In the genomic region with DNA sequence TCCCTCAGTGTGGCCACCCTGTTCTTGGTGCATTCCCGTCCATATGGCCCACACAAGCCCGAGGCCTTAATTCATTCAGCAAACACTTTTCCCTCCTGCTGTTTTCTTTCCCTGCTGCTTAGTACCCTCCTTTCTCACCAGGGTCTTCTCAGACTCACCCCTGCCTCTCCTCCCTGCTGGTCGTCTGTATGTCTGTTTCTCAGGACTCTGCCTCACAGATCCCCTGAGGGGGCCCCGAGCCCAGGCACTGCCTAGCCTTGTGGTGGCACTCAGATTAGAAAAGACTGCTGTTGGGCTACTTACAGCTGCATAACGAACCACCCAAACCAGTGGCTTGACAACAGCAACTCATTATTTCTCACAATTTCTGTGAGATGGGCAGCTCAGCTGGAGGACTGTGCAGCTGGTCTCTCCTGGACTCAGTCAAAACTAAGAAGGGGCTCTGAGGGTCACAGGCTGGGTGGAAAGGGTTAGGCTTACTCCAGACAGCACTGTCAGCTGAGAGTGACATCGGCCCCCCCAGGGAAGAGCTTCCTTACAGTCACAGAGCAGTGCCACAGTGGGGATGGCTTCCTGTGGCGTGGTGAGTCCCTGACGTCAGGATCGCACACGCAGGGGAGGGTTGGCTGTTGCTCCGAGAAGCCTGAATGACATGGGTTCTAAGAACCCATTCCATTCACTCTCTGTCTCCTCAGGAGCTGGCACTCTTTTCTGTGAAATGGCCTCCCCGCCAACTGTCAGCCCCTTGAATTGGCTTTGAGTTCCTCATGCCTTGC, we compare ENCODE assay signal across 25 cellular contexts.
DNase-seq lines count a peak whose midpoint lies in the region; ATAC-seq and TF ChIP-seq lines count a peak whose summit lies in the region.
"Had no signal": no experiment of that assay in that cellular context is flagged by ENCODE, and none has a peak within 500 bp of the region (broad histone marks: within the 10 kb centered on the region; RNA-seq: fewer than 3 reads in every experiment).

No MANE protein-coding gene starts in this region.

- H3K4me3 ChIP-seq in BLaER1, result no peak overlapping the region
- H3K4me3 ChIP-seq in endodermal cell (ENCODE audit: low read length), result no peak overlapping the region
- H3K4me3 ChIP-seq: adrenal gland, colonic mucosa, upper lobe of right lung had no signal

- WGBS in endodermal cell (ENCODE audit: insufficient coverage in 1 of 2, insufficient read length in 1 of 2), 2 experiments, result 77 to 83% methylated on average over 10 to 12 of the region's 12 CpGs

- H3K27ac ChIP-seq in BLaER1, result no peak overlapping the region
- no peak overlapping the region for H3K27ac ChIP-seq in endodermal cell (ENCODE audit: low read depth, low read length)
- H3K27ac ChIP-seq: 22Rv1, adrenal gland, colonic mucosa, RWPE1, upper lobe of right lung, WERI-Rb-1 had no signal

- H3K4me2 ChIP-seq in BLaER1, result peak overlapping the region; percentile 36; the same call in 1 of the 2 replicates

- in situ Hi-C loops in KBM-7 (cut with MboI; ENCODE audit: low pct_unique_long_range_greater_than_20kb, low sequenced_read_pairs), result no loop called here

- H3K4me3 Mint-ChIP-seq in T-cell (peak overlapping the region in 1 of 3 donors; percentile 51), endodermal cell (no peak overlapping the region)

- peaks cover 0 to 4% (median 0%) of the 10 kb centered on the region in 3 donors for H3K9me3 Mint-ChIP-seq in T-cell
- H3K9me3 Mint-ChIP-seq in endodermal cell, result peaks cover 5% of the 10 kb centered on the region

- CTCF ChIA-PET in T-cell (lab: Charles Lee), result no interaction called here

- ATAC-seq in T-cell (replicated peaks in 1 of 4) (peak in 2 of 4 experiments; percentile 23 to 80), HG02884 (IDR thresholded peaks at IDR 0.05; ENCODE audit: unreplicated experiment) (no peak)
- ATAC-seq: left cardiac atrium, upper lobe of right lung had no signal

- no peaks in the 10 kb centered on the region for H3K27me3 Mint-ChIP-seq in T-cell
- H3K27me3 Mint-ChIP-seq in endodermal cell (ENCODE audit: insufficient read depth), result peaks cover 3% of the 10 kb centered on the region

- TF ChIP-seq CTCF in endodermal cell (conservative IDR thresholded peaks at IDR 0.05), result no peak

- peaks cover 27% of the 10 kb centered on the region for H3K4me1 ChIP-seq in BLaER1
- no peaks in the 10 kb centered on the region for H3K4me1 ChIP-seq in endodermal cell (ENCODE audit: control insufficient read depth, insufficient read depth, low read length)
- H3K4me1 ChIP-seq: adrenal gland, colonic mucosa, upper lobe of right lung had no signal

- DNase-seq in DMS 273 (lab: John Stamatoyannopoulos, UW; ENCODE audit: unreplicated experiment) (peak; percentile 32), DMS 273 treated with DMSO at 0.1 percent for 48 hours (lab: John Stamatoyannopoulos, UW) (no peak), T-cell (peak in 28 of 34 experiments; percentile 3 to 46 (median 23)), endodermal cell (no peak), KBM-7 (no peak), middle frontal gyrus (ENCODE audit: extremely low spot score, low spot score) (no peak)
- DNase-seq: activated CD4-positive, alpha-beta T cell treated with anti-CD3 and anti-CD28 coated beads, Interleukin-2, amount 50 U/mL, for 4 hours; adrenal gland; colonic mucosa; effector memory CD4-positive, alpha-beta T cell; foreskin fibroblast; left cardiac atrium; NCI-H1092; NCI-H1930; NCI-H2227 treated with DMSO at 0.1 percent for 48 hours; NCI-H748 treated with DMSO at 0.1 percent for 48 hours; occipital lobe; T-helper 9 cell; upper lobe of right lung; WERI-Rb-1 had no signal

- H3K27ac Mint-ChIP-seq in T-cell, result peak overlapping the region; percentile 59 to 64
- H3K27ac Mint-ChIP-seq in endodermal cell, result peak overlapping the region; percentile 66
- H3K27ac Mint-ChIP-seq: activated T-helper 2 cell treated with anti-CD3 and anti-CD28 coated beads, Interferon-gamma antibody, Interleukin-2, Interleukin-4, amounts not matched to agents 10 μg/mL and 5 μg/mL and 100 μg/mL, durations not matched to agents 14 hours and 24 hours and 36 hours had no signal

- POLR2A ChIA-PET in T-cell (lab: Charles Lee), result interaction anchor here in 1 of 2 donors (0.5 kb wide), 1 partner anchor 257 kb away, joined by 3 read pairs; no protein-coding TSS in a partner anchor

- H3K27me3 ChIP-seq in BLaER1, result no peaks in the 10 kb centered on the region
- H3K27me3 ChIP-seq in endodermal cell (ENCODE audit: control insufficient read depth, insufficient read depth, low read length, poor library complexity, severe bottlenecking), result no peaks in the 10 kb centered on the region
- H3K27me3 ChIP-seq: adrenal gland, colonic mucosa, upper lobe of right lung had no signal

- H4K20me1 ChIP-seq in BLaER1, result no peaks in the 10 kb centered on the region

- no peaks in the 10 kb centered on the region for H3K36me3 ChIP-seq in BLaER1
- no peaks in the 10 kb centered on the region for H3K36me3 ChIP-seq in endodermal cell (ENCODE audit: control insufficient read depth, insufficient read depth, low read length)
- H3K36me3 ChIP-seq: adrenal gland, colonic mucosa, upper lobe of right lung, WERI-Rb-1 had no signal

- peaks cover 84 to 86% (median 84%) of the 10 kb centered on the region in 3 donors for H3K4me1 Mint-ChIP-seq in T-cell
- peaks cover 7% of the 10 kb centered on the region for H3K4me1 Mint-ChIP-seq in endodermal cell

- H3K36me3 Mint-ChIP-seq in T-cell (no peaks in the 10 kb centered on the region), endodermal cell (ENCODE audit: low read depth) (no peaks in the 10 kb centered on the region)

- H3K9ac ChIP-seq in BLaER1 (no peak overlapping the region), endodermal cell (ENCODE audit: extremely low read depth, low read length, poor library complexity, severe bottlenecking) (no peak overlapping the region)

- H3K9me3 ChIP-seq in BLaER1 (peaks cover 10% of the 10 kb centered on the region; the same call in 1 of the 2 replicates), endodermal cell (ENCODE audit: control insufficient read depth, low read length) (peaks cover under 1% of the 10 kb centered on the region)
- H3K9me3 ChIP-seq: adrenal gland, colonic mucosa, upper lobe of right lung had no signal

Comparison
In these comparisons a context has a peak if more than half of its experiments do, and no peak if none do; other contexts are left out.
1. DNase-seq: peak in DMS 273 (single experiment) and T-cell (28 of 34); none in DMS 273 treated with DMSO at 0.1 percent for 48 hours (single experiment), endodermal cell (single experiment), KBM-7 (single experiment) and middle frontal gyrus (single experiment).